Comparison of ENCODE assay signal across 1 cellular context in genomic region chr19:46731584-46731983, GRCh38.
TF ChIP-seq lines count a peak whose summit lies in the region.

No MANE protein-coding gene starts in this region.

TF ChIP-seq in GM12878, 131 proteins besides CTCF, POLR2A, EP300 and RAD21:
- TF ChIP-seq CBX5 (IDR thresholded peaks at IDR 0.05; ENCODE audit: low read depth) (no peak), STAT3 (IDR thresholded peaks at IDR 0.05; ENCODE audit: low read depth, low read length) (no peak)
- TF ChIP-seq, protein P1, sequence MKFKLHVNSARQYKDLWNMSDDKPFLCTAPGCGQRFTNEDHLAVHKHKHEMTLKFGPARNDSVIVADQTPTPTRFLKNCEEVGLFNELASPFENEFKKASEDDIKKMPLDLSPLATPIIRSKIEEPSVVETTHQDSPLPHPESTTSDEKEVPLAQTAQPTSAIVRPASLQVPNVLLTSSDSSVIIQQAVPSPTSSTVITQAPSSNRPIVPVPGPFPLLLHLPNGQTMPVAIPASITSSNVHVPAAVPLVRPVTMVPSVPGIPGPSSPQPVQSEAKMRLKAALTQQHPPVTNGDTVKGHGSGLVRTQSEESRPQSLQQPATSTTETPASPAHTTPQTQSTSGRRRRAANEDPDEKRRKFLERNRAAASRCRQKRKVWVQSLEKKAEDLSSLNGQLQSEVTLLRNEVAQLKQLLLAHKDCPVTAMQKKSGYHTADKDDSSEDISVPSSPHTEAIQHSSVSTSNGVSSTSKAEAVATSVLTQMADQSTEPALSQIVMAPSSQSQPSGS (IDR thresholded peaks at IDR 0.05; ENCODE audit: low read length), result no peak
